2 cellular contexts compared by ENCODE assay signal in the genomic region with DNA sequence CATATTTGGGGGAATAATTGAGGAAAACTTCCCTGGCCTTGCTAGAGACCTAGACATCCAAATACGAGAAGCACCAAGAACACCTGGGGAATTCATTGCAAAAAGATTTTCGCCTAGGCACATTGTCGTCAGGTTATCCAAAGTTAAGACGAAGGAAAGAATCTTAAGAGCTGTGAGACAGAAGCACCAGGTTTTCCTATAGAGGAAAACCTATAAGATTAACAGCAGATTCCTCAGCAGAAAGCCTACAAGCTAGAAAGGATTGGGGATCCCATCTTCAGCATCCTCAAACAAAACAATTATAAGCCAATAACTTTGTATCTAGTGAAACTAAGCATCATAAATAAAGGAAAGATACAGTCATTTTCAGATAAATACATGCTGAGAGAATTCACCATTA.
A peak's percentile ranks its signal among the peaks of the same experiment; 100 is the strongest.
TF ChIP-seq lines count a peak whose summit lies in the region.

No MANE protein-coding gene starts in this region.

TF ChIP-seq in HCT116, 20 proteins besides CTCF, POLR2A, EP300 and RAD21 (continued from another document):
- no peak for TF ChIP-seq CEBPB (IDR thresholded peaks at IDR 0.05; ENCODE audit: low read depth)
- TF ChIP-seq CBX3 (IDR thresholded peaks at IDR 0.05; ENCODE audit: low read depth) = no peak
- no peak for TF ChIP-seq ZFX (IDR thresholded peaks at IDR 0.05)
- no peak for TF ChIP-seq EZH2 (IDR thresholded peaks at IDR 0.05)
- TF ChIP-seq REST (IDR thresholded peaks at IDR 0.05; ENCODE audit: low read depth) = no peak
- TF ChIP-seq, protein P1, sequence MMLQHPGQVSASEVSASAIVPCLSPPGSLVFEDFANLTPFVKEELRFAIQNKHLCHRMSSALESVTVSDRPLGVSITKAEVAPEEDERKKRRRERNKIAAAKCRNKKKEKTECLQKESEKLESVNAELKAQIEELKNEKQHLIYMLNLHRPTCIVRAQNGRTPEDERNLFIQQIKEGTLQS (IDR thresholded peaks at IDR 0.05) = no peak
- TF ChIP-seq JUND (IDR thresholded peaks at IDR 0.05) = no peak
- no peak for TF ChIP-seq SRF (IDR thresholded peaks at IDR 0.05; ENCODE audit: low read depth)
- TF ChIP-seq YY1 (IDR thresholded peaks at IDR 0.05; ENCODE audit: extremely low read depth, insufficient replicate concordance, low read depth, low read length) = no peak
- TF ChIP-seq, protein P2, sequence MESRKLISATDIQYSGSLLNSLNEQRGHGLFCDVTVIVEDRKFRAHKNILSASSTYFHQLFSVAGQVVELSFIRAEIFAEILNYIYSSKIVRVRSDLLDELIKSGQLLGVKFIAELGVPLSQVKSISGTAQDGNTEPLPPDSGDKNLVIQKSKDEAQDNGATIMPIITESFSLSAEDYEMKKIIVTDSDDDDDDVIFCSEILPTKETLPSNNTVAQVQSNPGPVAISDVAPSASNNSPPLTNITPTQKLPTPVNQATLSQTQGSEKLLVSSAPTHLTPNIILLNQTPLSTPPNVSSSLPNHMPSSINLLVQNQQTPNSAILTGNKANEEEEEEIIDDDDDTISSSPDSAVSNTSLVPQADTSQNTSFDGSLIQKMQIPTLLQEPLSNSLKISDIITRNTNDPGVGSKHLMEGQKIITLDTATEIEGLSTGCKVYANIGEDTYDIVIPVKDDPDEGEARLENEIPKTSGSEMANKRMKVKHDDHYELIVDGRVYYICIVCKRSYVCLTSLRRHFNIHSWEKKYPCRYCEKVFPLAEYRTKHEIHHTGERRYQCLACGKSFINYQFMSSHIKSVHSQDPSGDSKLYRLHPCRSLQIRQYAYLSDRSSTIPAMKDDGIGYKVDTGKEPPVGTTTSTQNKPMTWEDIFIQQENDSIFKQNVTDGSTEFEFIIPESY (IDR thresholded peaks at IDR 0.05; ENCODE audit: extremely low read depth, insufficient replicate concordance, low read length) = no peak

TF ChIP-seq in WTC11, 78 proteins besides CTCF, POLR2A, EP300 and RAD21:
- no peak for TF ChIP-seq PREB (CRISPR knock-in tag; IDR thresholded peaks at IDR 0.05; ENCODE audit: borderline replicate concordance)
- TF ChIP-seq NR2C2 (CRISPR knock-in tag; IDR thresholded peaks at IDR 0.05) = no peak
- no peak for TF ChIP-seq E2F5 (CRISPR knock-in tag; IDR thresholded peaks at IDR 0.05)
- peak; percentile 87 for TF ChIP-seq ZNF317 (CRISPR knock-in tag; IDR thresholded peaks at IDR 0.05; ENCODE audit: borderline replicate concordance, low read depth)
